In the genomic region with DNA sequence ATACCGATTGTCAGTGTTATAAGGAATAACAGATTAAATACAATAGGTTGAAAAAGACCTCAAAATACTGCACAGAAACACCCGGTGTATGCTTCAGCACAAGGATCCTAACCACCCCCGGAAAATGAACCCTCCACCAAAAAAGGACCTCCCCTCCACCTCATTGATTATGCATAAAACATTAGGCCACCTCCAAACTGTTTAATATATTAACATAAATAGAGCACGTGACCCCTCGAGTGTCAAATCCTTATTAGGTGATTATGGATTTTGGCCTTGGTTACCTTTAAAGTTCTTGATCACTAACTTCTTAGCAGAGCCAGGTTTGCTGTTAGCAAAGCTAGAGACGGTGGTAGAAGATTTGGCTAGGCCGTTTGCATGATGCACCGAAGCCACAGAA, we compare ENCODE assay signal across 8 cellular contexts. TPM values are rescaled to one million over a fixed set of nuclear protein-coding genes. Genes with fewer than 3 reads are reported as not detected.
A peak's percentile ranks its signal among the peaks of the same experiment; 100 is the strongest.
DNase-seq lines count a peak whose midpoint lies in the region; ATAC-seq and TF ChIP-seq lines count a peak whose summit lies in the region.

No MANE protein-coding gene starts in this region.

- H2AFZ ChIP-seq in ACC112 (ENCODE audit: low read length, unreplicated experiment), result no peak overlapping the region

- TF ChIP-seq CTCF in psoas muscle (IDR thresholded peaks at IDR 0.05), result no peak

- WGBS in esophagus, 2 donors, result 0 to 34% methylated on average over 8 of the region's 8 CpGs
- 0 to 40% (median 0%) methylated on average over 8 of the region's 8 CpGs for WGBS in psoas muscle, 3 donors

- peak; percentile 2 for DNase-seq in SK-MEL-5 (ENCODE audit: low read depth, low spot score)
- DNase-seq in psoas muscle, result no peak
- DNase-seq in stimulated activated CD4-positive, alpha-beta T cell treated with anti-CD3 and anti-CD28 coated beads, Interleukin-12 subunit alpha, Interleukin-12 subunit beta, amount 100 ng/mL, for 4 hours, result no peak

- ATAC-seq in GM19467 (IDR thresholded peaks at IDR 0.05; ENCODE audit: unreplicated experiment) (peak; percentile 3), psoas muscle (no peak), GM19351 (IDR thresholded peaks at IDR 0.05; ENCODE audit: unreplicated experiment) (no peak), HG03432 (IDR thresholded peaks at IDR 0.05; ENCODE audit: unreplicated experiment) (no peak)

- H3K27ac ChIP-seq in ACC112 (ENCODE audit: low read depth, low read length), result peak overlapping the region; percentile 99
- peak overlapping the region; percentile 97 to 98 for H3K27ac ChIP-seq in esophagus (ENCODE audit: low read depth in 2 of 2, low read length in 1 of 2)
- peak overlapping the region; percentile 94 for H3K27ac ChIP-seq in psoas muscle

- peaks cover 21% of the 10 kb centered on the region for H3K36me3 ChIP-seq in ACC112 (ENCODE audit: insufficient read depth, low read length)
- H3K36me3 ChIP-seq in esophagus (ENCODE audit: control insufficient read depth in 2 of 2, insufficient read depth in 2 of 2, low read length in 1 of 2), result no peaks in the 10 kb centered on the region
- peaks cover 0 to 11% of the 10 kb centered on the region in 2 donors for H3K36me3 ChIP-seq in psoas muscle (ENCODE audit: insufficient read depth in 1 of 2, low read depth in 1 of 2)

- no peaks in the 10 kb centered on the region for H3K27me3 ChIP-seq in ACC112 (ENCODE audit: insufficient read depth, low read length)
- no peaks in the 10 kb centered on the region for H3K27me3 ChIP-seq in esophagus (ENCODE audit: control insufficient read depth in 1 of 2, insufficient read depth in 2 of 2, low read length in 2 of 2)
- H3K27me3 ChIP-seq in psoas muscle (ENCODE audit: insufficient read depth in 3 of 3, low read length in 2 of 3), result no peaks in the 10 kb centered on the region

- in situ Hi-C loops in SK-MEL-5 (cut with HindIII; ENCODE audit: low pct_unique_long_range_greater_than_20kb, low sequenced_read_pairs), result no loop called here

- intact Hi-C loops in psoas muscle (cut with DNase I), result loop anchor here (2.0 kb wide), 2 partner anchors 45 to 71 kb away; a partner anchor contains a TSS

- H3K4me3 ChIP-seq in ACC112 (ENCODE audit: low read depth, low read length) (peak overlapping the region; percentile 98), esophagus (ENCODE audit: low read depth in 1 of 2, low read length in 2 of 2) (peak overlapping the region; percentile 55 to 77), psoas muscle (peak overlapping the region; percentile 68)

- peaks cover 62% of the 10 kb centered on the region for H3K79me2 ChIP-seq in ACC112 (ENCODE audit: control insufficient read depth, insufficient read depth, low read length, unreplicated experiment)

- peaks cover 19% of the 10 kb centered on the region for H3K4me1 ChIP-seq in ACC112 (ENCODE audit: control insufficient read depth, insufficient read depth, low read length, unreplicated experiment)
- peaks cover 0 to 4% of the 10 kb centered on the region in 2 donors for H3K4me1 ChIP-seq in esophagus (ENCODE audit: control insufficient read depth in 2 of 2, insufficient read depth in 2 of 2, low read length in 1 of 2)
- H3K4me1 ChIP-seq in psoas muscle, result peaks cover 15% of the 10 kb centered on the region

- H3K9me3 ChIP-seq in esophagus (ENCODE audit: control insufficient read depth in 2 of 2, insufficient read depth in 1 of 2, low read depth in 1 of 2, low read length in 1 of 2) (no peaks in the 10 kb centered on the region), psoas muscle (no peaks in the 10 kb centered on the region)

RNA-seq across cellular contexts. Expression of a gene that starts 1.0 kb away (rescaled TPM):
- total RNA-seq in SK-MEL-5 (2014; rRNA removed; shearing (Covaris generic)), result 25.3 and 26.6 TPM in 2 replicates
- 29.3 and 38.2 TPM in 2 replicates for polyA plus RNA-seq in SK-MEL-5 (2015; cell fraction: cytosol; rRNA removed)
- 98.8 and 106 TPM in 2 replicates for polyA plus RNA-seq in SK-MEL-5 (2015; cell fraction: nucleus; rRNA removed)
- 10 to 100 TPM; 16.7 to 24.2 TPM for polyA plus RNA-seq in esophagus
- total RNA-seq in psoas muscle, result 10 to 100 TPM in 3 of 4 donors, 1 to 10 TPM in 1; 9.8 to 11.7 (median 11.2) TPM
- polyA plus RNA-seq in psoas muscle, result 10 to 100 TPM in 1 of 3 donors, 1 to 10 TPM in 2; 6.0 to 13.1 (median 6.5) TPM

RNA-seq across cellular contexts. Expression of a gene that starts 44.1 kb away (rescaled TPM):
- total RNA-seq in SK-MEL-5 (2014; rRNA removed; shearing (Covaris generic)), result 96.6 and 106 TPM in 2 replicates
- 68.1 and 74.4 TPM in 2 replicates for polyA plus RNA-seq in SK-MEL-5 (2015; cell fraction: cytosol; rRNA removed)
- 37.4 and 42.0 TPM in 2 replicates for polyA plus RNA-seq in SK-MEL-5 (2015; cell fraction: nucleus; rRNA removed)
- polyA plus RNA-seq in esophagus, result 10 to 100 TPM; 32.5 to 49.2 TPM
- 10 to 100 TPM; 23.0 to 34.6 (median 27.7) TPM for total RNA-seq in psoas muscle
- polyA plus RNA-seq in psoas muscle, result 10 to 100 TPM; 26.7 to 54.3 (median 29.5) TPM
